8 cellular contexts compared by ENCODE assay signal in the genomic region with DNA sequence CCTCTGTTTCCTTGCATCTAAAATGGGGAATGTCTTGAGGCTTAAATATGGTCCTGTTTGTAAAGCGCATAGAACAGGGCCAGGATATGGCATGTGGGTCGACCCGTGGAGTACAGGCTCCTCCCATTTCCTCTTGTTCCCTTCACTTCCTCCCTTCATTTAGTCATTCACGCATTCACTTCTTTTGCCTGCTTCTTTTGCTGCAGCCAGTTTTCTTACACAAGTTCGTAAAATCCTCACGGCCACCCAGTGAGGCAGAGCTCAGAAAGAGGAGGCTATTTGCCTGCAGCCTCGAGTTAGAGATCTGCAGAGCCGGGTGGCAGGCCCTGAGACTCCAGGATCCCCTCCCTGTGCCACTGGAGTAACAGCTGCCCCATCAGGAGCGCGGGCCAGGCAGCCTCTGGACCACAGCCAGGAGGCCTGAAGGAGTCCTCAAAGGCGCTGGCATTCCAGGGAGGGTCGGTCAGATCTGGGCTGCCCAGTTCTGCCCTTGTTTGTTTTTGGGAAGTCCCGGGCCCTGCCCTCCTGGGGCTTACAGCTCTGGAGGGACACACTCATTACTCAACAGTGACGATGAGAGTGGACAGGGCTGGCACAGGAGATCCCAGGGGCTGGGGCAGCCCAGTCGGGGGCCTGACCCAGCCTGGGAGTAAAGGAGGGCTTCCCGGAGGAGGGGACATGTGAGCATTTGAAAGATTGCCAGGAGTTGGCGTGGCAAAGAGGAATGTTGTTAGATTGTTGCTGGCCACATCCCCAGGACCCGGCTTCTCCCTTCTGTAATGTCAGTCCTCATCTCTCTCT. TPM values are rescaled to one million over a fixed set of nuclear protein-coding genes. Genes with fewer than 3 reads are reported as not detected.
A peak's percentile ranks its signal among the peaks of the same experiment; 100 is the strongest.
DNase-seq lines count a peak whose midpoint lies in the region; ATAC-seq, FAIRE-seq and TF ChIP-seq lines count a peak whose summit lies in the region.

No MANE protein-coding gene starts in this region.

- DNase-seq in GM10266 (ENCODE audit: extremely low spot score): peak; percentile 39
- DNase-seq in NCI-H446 (lab: John Stamatoyannopoulos, UW): peak; percentile 47 to 88
- DNase-seq in bronchial epithelial cell (ENCODE audit: low read depth): peak; percentile 68
- DNase-seq in mucosa of gallbladder (ENCODE audit: low spot score): peak; percentile 39

- no peak for ATAC-seq in GM21367 (IDR thresholded peaks at IDR 0.05; ENCODE audit: unreplicated experiment)
- no peak for ATAC-seq in GM18909 (IDR thresholded peaks at IDR 0.05; ENCODE audit: poor library complexity, unreplicated experiment)
- ATAC-seq in HG03442 (IDR thresholded peaks at IDR 0.05; ENCODE audit: unreplicated experiment): no peak
- ATAC-seq in HG03439 (IDR thresholded peaks at IDR 0.05; ENCODE audit: unreplicated experiment): no peak

- no peak overlapping the region for H3K4me3 ChIP-seq in bronchial epithelial cell (ENCODE audit: low read depth, low read length)

- H3K36me3 ChIP-seq in bronchial epithelial cell (ENCODE audit: control insufficient read depth, insufficient read depth, low read length): peaks cover 17% of the 10 kb centered on the region

- no peak for TF ChIP-seq CTCF in GM10266 (IDR thresholded peaks at IDR 0.05; ENCODE audit: control insufficient read depth, insufficient read depth, low read depth, missing control alignments)
- TF ChIP-seq CTCF in bronchial epithelial cell (IDR thresholded peaks at IDR 0.05; ENCODE audit: insufficient read depth, low read length, severe bottlenecking): no peak

- no peaks in the 10 kb centered on the region for H3K27me3 ChIP-seq in bronchial epithelial cell (ENCODE audit: control insufficient read depth, insufficient read depth, low read length)

- no peak for FAIRE-seq in bronchial epithelial cell (lab: Jason Lieb, UNC)

RNA-seq across cellular contexts. Expression of gene PPP5C, which starts 4.6 kb away (rescaled TPM):
- 31.3 and 45.2 TPM in 2 replicates for total RNA-seq in bronchial epithelial cell
- 66.2 TPM for total RNA-seq in mucosa of gallbladder

RNA-seq across cellular contexts. Expression of gene HIF3A, which starts 54.6 kb away (rescaled TPM):
- total RNA-seq in bronchial epithelial cell (0.13 and 0.53 TPM in 2 replicates), mucosa of gallbladder (52.0 TPM)

Comparison
In these comparisons a context has a peak if more than half of its experiments do, and no peak if none do; other contexts are left out.
1. RNA of gene HIF3A, which starts 54.6 kb away (total RNA-seq): 52.0 TPM in mucosa of gallbladder (single experiment); 0.13 to 0.53 TPM in bronchial epithelial cell; every median in the first group is over 10 times any median in the second.
2. Peak in every context shown above with its lines, with median percentiles within 50 percentile points of each other: DNase-seq.